20 cellular contexts compared by ENCODE assay signal in the genomic region with DNA sequence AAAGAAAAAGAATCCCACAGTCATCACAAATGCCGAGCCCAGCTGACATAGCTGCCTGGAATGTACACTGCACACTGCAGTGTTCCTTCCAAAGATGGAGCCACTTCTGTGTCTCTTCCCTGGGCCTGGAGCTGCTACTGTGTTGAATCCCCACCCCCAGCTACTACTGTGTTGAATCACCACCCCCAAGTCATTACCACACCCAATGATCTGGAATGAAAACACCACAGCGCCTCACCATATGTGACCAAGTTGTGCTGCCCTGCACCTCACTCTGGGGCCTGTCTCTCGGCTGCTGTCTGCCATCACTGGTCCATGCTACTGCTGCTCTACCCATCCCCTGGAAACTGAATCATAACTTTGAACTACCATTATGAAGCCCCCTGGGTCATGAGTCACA.
DNase-seq lines count a peak whose midpoint lies in the region; ATAC-seq, FAIRE-seq and TF ChIP-seq lines count a peak whose summit lies in the region.
"Had no signal": no experiment of that assay in that cellular context is flagged by ENCODE, and none has a peak within 500 bp of the region (broad histone marks: within the 10 kb centered on the region; RNA-seq: fewer than 3 reads in every experiment).

No MANE protein-coding gene starts in this region.

- TF ChIP-seq CTCF in astrocyte (IDR thresholded peaks at IDR 0.05; ENCODE audit: insufficient read depth, low read depth, low read length) (no peak), fibroblast of mammary gland (conservative IDR thresholded peaks at IDR 0.05; ENCODE audit: control insufficient read depth, insufficient read depth, low read depth, low read length) (no peak), omental fat pad (IDR thresholded peaks at IDR 0.05) (no peak), uterus (IDR thresholded peaks at IDR 0.05) (no peak)

- no peak for TF ChIP-seq POLR2A in uterus (IDR thresholded peaks at IDR 0.05)

- no peak for ATAC-seq in omental fat pad (ENCODE audit: low FRiP score)
- ATAC-seq: Right ventricle myocardium inferior had no signal

- H3K4me2 ChIP-seq in astrocyte (ENCODE audit: low read length): no peak overlapping the region

- no peak overlapping the region for H2AFZ ChIP-seq in astrocyte (ENCODE audit: low read depth, low read length)

- H3K4me3 ChIP-seq in astrocyte (ENCODE audit: insufficient read depth, low read depth, low read length) (no peak overlapping the region), fibroblast of mammary gland (ENCODE audit: control insufficient read depth, low read depth, low read length) (no peak overlapping the region), uterus (no peak overlapping the region)
- H3K4me3 ChIP-seq: HAP-1, SK-N-MC had no signal

- H3K4me1 ChIP-seq in astrocyte (ENCODE audit: insufficient read depth, low read length) (no peaks in the 10 kb centered on the region), uterus (no peaks in the 10 kb centered on the region)
- H3K4me1 ChIP-seq: Caco-2, HAP-1 had no signal

- H3K4me3 Mint-ChIP-seq in astrocyte (ENCODE audit: unreplicated experiment): no peak overlapping the region
- no peak overlapping the region for H3K4me3 Mint-ChIP-seq in activated CD4-positive, alpha-beta memory T cell treated with anti-CD3 and anti-CD28 coated beads for 36 hours

- H3K9me3 Mint-ChIP-seq in astrocyte (ENCODE audit: unreplicated experiment): peaks cover 7% of the 10 kb centered on the region
- peaks cover 37% of the 10 kb centered on the region for H3K9me3 Mint-ChIP-seq in activated CD4-positive, alpha-beta memory T cell treated with anti-CD3 and anti-CD28 coated beads for 36 hours

- FAIRE-seq in astrocyte (lab: Jason Lieb, UNC): no peak
- FAIRE-seq: HTR-8/SVneo had no signal

- POLR2A ChIA-PET in activated CD4-positive, alpha-beta memory T cell treated with anti-CD3 and anti-CD28 coated beads for 36 hours (lab: Charles Lee): no interaction called here

- H3K79me2 ChIP-seq in astrocyte (ENCODE audit: insufficient read depth, low read length): no peaks in the 10 kb centered on the region

- H3K9me3 ChIP-seq in astrocyte (ENCODE audit: insufficient read depth, low read depth, low read length) (no peaks in the 10 kb centered on the region), uterus (no peaks in the 10 kb centered on the region)
- H3K9me3 ChIP-seq: Caco-2 had no signal

- H3K27ac ChIP-seq in astrocyte (ENCODE audit: low read depth, low read length) (no peak overlapping the region), uterus (no peak overlapping the region)
- H3K27ac ChIP-seq: SK-N-MC had no signal

- intact Hi-C loops in activated CD4-positive, alpha-beta memory T cell treated with anti-CD3 and anti-CD28 coated beads for 36 hours (cut with micrococcal nuclease): no loop called here
- intact Hi-C loops in uterus (cut with DNase I; ENCODE audit: low total_unique reads): no loop called here

- H3K36me3 ChIP-seq in astrocyte (ENCODE audit: insufficient read depth, low read length) (no peaks in the 10 kb centered on the region), uterus (no peaks in the 10 kb centered on the region)
- H3K36me3 ChIP-seq: HAP-1 had no signal

- DNase-seq in AG08395 (ENCODE audit: low spot score) (peak; percentile 48), GM03348 (ENCODE audit: low spot score) (peak; percentile 23), astrocyte (ENCODE audit: low read depth) (peak; percentile 46), fibroblast of mammary gland (ENCODE audit: low read depth) (peak; percentile 36), omental fat pad (ENCODE audit: low spot score) (no peak), putamen (ENCODE audit: low spot score) (no peak), uterus (no peak)
- DNase-seq in activated CD4-positive, alpha-beta memory T cell treated with anti-CD3 and anti-CD28 coated beads for 36 hours: no peak
- DNase-seq: 8988T, Caco-2, DMS53, GDM1, NCI-H1092, NCI-H2107, NCI-H345, NCI-H526 treated with DMSO at 0.1 percent for 48 hours had no signal

- no peaks in the 10 kb centered on the region for H3K36me3 Mint-ChIP-seq in astrocyte (ENCODE audit: low read depth, unreplicated experiment)
- no peaks in the 10 kb centered on the region for H3K36me3 Mint-ChIP-seq in activated CD4-positive, alpha-beta memory T cell treated with anti-CD3 and anti-CD28 coated beads for 36 hours

- H3K27ac Mint-ChIP-seq in astrocyte (ENCODE audit: unreplicated experiment): peak overlapping the region; percentile 4
- H3K27ac Mint-ChIP-seq in activated CD4-positive, alpha-beta memory T cell treated with anti-CD3 and anti-CD28 coated beads for 36 hours: no peak overlapping the region

- H3K27me3 ChIP-seq in astrocyte (ENCODE audit: insufficient read depth, low read length): no peaks in the 10 kb centered on the region
- H3K27me3 ChIP-seq in uterus: no peaks in the 10 kb centered on the region

- no peaks in the 10 kb centered on the region for H4K20me1 ChIP-seq in astrocyte (ENCODE audit: insufficient read depth, low read length)

- CTCF ChIA-PET in activated CD4-positive, alpha-beta memory T cell treated with anti-CD3 and anti-CD28 coated beads for 36 hours (lab: Charles Lee): no interaction called here

- no peak overlapping the region for H3K9ac ChIP-seq in astrocyte (ENCODE audit: low read length)

- H3K4me1 Mint-ChIP-seq in astrocyte (ENCODE audit: low read depth, unreplicated experiment): peaks cover 10% of the 10 kb centered on the region
- H3K4me1 Mint-ChIP-seq in activated CD4-positive, alpha-beta memory T cell treated with anti-CD3 and anti-CD28 coated beads for 36 hours (ENCODE audit: low read depth): no peaks in the 10 kb centered on the region

- peaks cover under 1% of the 10 kb centered on the region for H3K27me3 Mint-ChIP-seq in astrocyte (ENCODE audit: low read depth, unreplicated experiment)
- no peaks in the 10 kb centered on the region for H3K27me3 Mint-ChIP-seq in activated CD4-positive, alpha-beta memory T cell treated with anti-CD3 and anti-CD28 coated beads for 36 hours

Comparison
In these comparisons a context has a peak if more than half of its experiments do, and no peak if none do; other contexts are left out.
1. DNase-seq: peak in AG08395 (single experiment), GM03348 (single experiment), astrocyte (single experiment) and fibroblast of mammary gland (single experiment); none in activated CD4-positive, alpha-beta memory T cell treated with anti-CD3 and anti-CD28 coated beads for 36 hours (single experiment), omental fat pad (single experiment), putamen (single experiment) and uterus (0 of 2).